8 cellular contexts compared by ENCODE assay signal in genomic region chr19:13207237-13208130, GRCh38. TPM values are rescaled to one million over a fixed set of nuclear protein-coding genes. Genes with fewer than 3 reads are reported as not detected.
DNase-seq lines count a peak whose midpoint lies in the region; ATAC-seq and TF ChIP-seq lines count a peak whose summit lies in the region.

No MANE protein-coding gene starts in this region.

- DNase-seq in GM20000 (ENCODE audit: low spot score) (peak; percentile 87), Right ventricle myocardium superior (peak; percentile 58), COR-L47 (lab: John Stamatoyannopoulos, UW) (no peak), putamen (ENCODE audit: low spot score) (no peak)
- peak; percentile 23 to 25 for DNase-seq in activated CD4-positive, alpha-beta T cell treated with anti-CD3 and anti-CD28 coated beads, Interleukin-2, amount 50 U/mL, for 48 hours
- DNase-seq in stimulated activated naive B cell treated with anti-CD40 and anti-IgM and Interleukin-4, amounts not matched to agents 10 μg/mL and 1 μg/mL and 100 μg/mL, for 72 hours: no peak

- no peaks in the 10 kb centered on the region for H3K27me3 Mint-ChIP-seq in stimulated activated naive B cell treated with anti-CD40 and anti-IgM and Interleukin-4, amounts not matched to agents 10 μg/mL and 1 μg/mL and 100 μg/mL, for 72 hours

- H3K27ac Mint-ChIP-seq in stimulated activated naive B cell treated with anti-CD40 and anti-IgM and Interleukin-4, amounts not matched to agents 10 μg/mL and 1 μg/mL and 100 μg/mL, for 72 hours: peak overlapping the region; percentile 94

- peaks cover 26 to 50% of the 10 kb centered on the region in 2 donors for H3K4me1 Mint-ChIP-seq in stimulated activated naive B cell treated with anti-CD40 and anti-IgM and Interleukin-4, amounts not matched to agents 10 μg/mL and 1 μg/mL and 100 μg/mL, for 72 hours

- no peaks in the 10 kb centered on the region for H3K9me3 Mint-ChIP-seq in stimulated activated naive B cell treated with anti-CD40 and anti-IgM and Interleukin-4, amounts not matched to agents 10 μg/mL and 1 μg/mL and 100 μg/mL, for 72 hours

- TF ChIP-seq CTCF in GM20000 (IDR thresholded peaks at IDR 0.05; ENCODE audit: extremely low read depth, missing control alignments): no peak

- peak; percentile 61 for ATAC-seq in Right ventricle myocardium superior (ENCODE audit: poor library complexity)
- ATAC-seq in stimulated activated naive B cell treated with anti-CD40 and anti-IgM and Interleukin-4, amounts not matched to agents 10 μg/mL and 1 μg/mL and 100 μg/mL, for 72 hours (replicated peaks): peak; percentile 12 to 21
- no peak for ATAC-seq in HG02763 (IDR thresholded peaks at IDR 0.05; ENCODE audit: unreplicated experiment)
- no peak for ATAC-seq in GM18498 (IDR thresholded peaks at IDR 0.05; ENCODE audit: unreplicated experiment)

- H3K36me3 Mint-ChIP-seq in stimulated activated naive B cell treated with anti-CD40 and anti-IgM and Interleukin-4, amounts not matched to agents 10 μg/mL and 1 μg/mL and 100 μg/mL, for 72 hours: peaks cover 0 to 3% of the 10 kb centered on the region in 2 donors

- peak overlapping the region; percentile 83 to 94 for H3K4me3 Mint-ChIP-seq in stimulated activated naive B cell treated with anti-CD40 and anti-IgM and Interleukin-4, amounts not matched to agents 10 μg/mL and 1 μg/mL and 100 μg/mL, for 72 hours

- intact Hi-C loops in Right ventricle myocardium superior (cut with DNase I): no loop called here

RNA-seq across cellular contexts. Expression of gene IER2, which starts 57.3 kb away (rescaled TPM):
- total RNA-seq in Right ventricle myocardium superior: 17.7 TPM

RNA-seq across cellular contexts. Expression of gene STX10, which starts 57.3 kb away (rescaled TPM):
- total RNA-seq in Right ventricle myocardium superior: 38.2 TPM

Comparison
In these comparisons a context has a peak if more than half of its experiments do, and no peak if none do; other contexts are left out.
1. DNase-seq: peak in GM20000 (single experiment), activated CD4-positive, alpha-beta T cell treated with anti-CD3 and anti-CD28 coated beads, Interleukin-2, amount 50 U/mL, for 48 hours (2 of 2) and Right ventricle myocardium superior (single experiment); none in stimulated activated naive B cell treated with anti-CD40 and anti-IgM and Interleukin-4, amounts not matched to agents 10 μg/mL and 1 μg/mL and 100 μg/mL, for 72 hours (single experiment), COR-L47 (single experiment) and putamen (single experiment).
2. ATAC-seq: peak in Right ventricle myocardium superior (single experiment) and stimulated activated naive B cell treated with anti-CD40 and anti-IgM and Interleukin-4, amounts not matched to agents 10 μg/mL and 1 μg/mL and 100 μg/mL, for 72 hours (2 of 2); none in HG02763 (single experiment) and GM18498 (single experiment).